In genomic region chr9:132877818-132878694, GRCh38 we compare ENCODE assay signal across 8 cellular contexts. TPM values are rescaled to one million over a fixed set of nuclear protein-coding genes. Genes with fewer than 3 reads are reported as not detected.
DNase-seq lines count a peak whose midpoint lies in the region; ATAC-seq and TF ChIP-seq lines count a peak whose summit lies in the region.

AK8 (minus strand) TSS chr9:132878284; CDS start chr9:132878255, 29 bp downstream.

- no peak for TF ChIP-seq CTCF in GM12875 (IDR thresholded peaks at IDR 0.05; ENCODE audit: borderline replicate concordance, insufficient read depth, low read depth, low read length)
- no peak for TF ChIP-seq CTCF in lower leg skin (IDR thresholded peaks at IDR 0.05)

- peak; percentile 76 for ATAC-seq in HG02678 (IDR thresholded peaks at IDR 0.05; ENCODE audit: unreplicated experiment)
- ATAC-seq in HG02973 (IDR thresholded peaks at IDR 0.05; ENCODE audit: unreplicated experiment) = no peak

- DNase-seq in NCI-H345 (lab: John Stamatoyannopoulos, UW) (peak; percentile 82), ecto neural progenitor cell (ENCODE audit: low spot score) (peak; percentile 90), lower leg skin (ENCODE audit: low spot score in 2 of 2) (peak; percentile 49 to 92)
- peak; percentile 79 for DNase-seq in activated CD4-positive, alpha-beta memory T cell treated with anti-CD3 and anti-CD28 coated beads, Interleukin-2, amount 10 ng/mL, durations not matched to agents 7 days and 5 days
- DNase-seq in stimulated activated CD4-positive, alpha-beta T cell treated with anti-CD3 and anti-CD28 coated beads, Interleukin-4, amount 100 ng/mL, for 24 hours = peak; percentile 76

- CTCF ChIA-PET in activated CD4-positive, alpha-beta memory T cell treated with anti-CD3 and anti-CD28 coated beads, Interleukin-2, amount 10 ng/mL, durations not matched to agents 7 days and 5 days (lab: Charles Lee) = no interaction called here

- H3K4me3 ChIP-seq in GM12875 (ENCODE audit: low read depth, low read length) (peak within 1 kb of the TSS; percentile 96), lower leg skin (ENCODE audit: low read depth, poor library complexity, severe bottlenecking) (peak within 1 kb of the TSS; percentile 94)

- POLR2A ChIA-PET in activated CD4-positive, alpha-beta memory T cell treated with anti-CD3 and anti-CD28 coated beads, Interleukin-2, amount 10 ng/mL, durations not matched to agents 7 days and 5 days (lab: Charles Lee) = interaction anchor here (1.4 to 2.6 kb wide), 5 partner anchors 11 to 208 kb away, joined by 5 to 11 read pairs (median 6); partner anchors contain the start of genes DDX31, GTF3C4 and TSC1

- peaks cover 18% of the 10 kb centered on the region for H3K27me3 Mint-ChIP-seq in activated CD4-positive, alpha-beta memory T cell treated with anti-CD3 and anti-CD28 coated beads, Interleukin-2, amount 10 ng/mL, durations not matched to agents 7 days and 5 days

- H3K9me3 Mint-ChIP-seq in activated CD4-positive, alpha-beta memory T cell treated with anti-CD3 and anti-CD28 coated beads, Interleukin-2, amount 10 ng/mL, durations not matched to agents 7 days and 5 days = no peaks in the 10 kb centered on the region

- 0 to 1% methylated on average over 29 to 56 of the region's 89 CpGs for WGBS in lower leg skin, 2 donors

- peaks cover 38% of the 10 kb centered on the region for H3K4me1 Mint-ChIP-seq in activated CD4-positive, alpha-beta memory T cell treated with anti-CD3 and anti-CD28 coated beads, Interleukin-2, amount 10 ng/mL, durations not matched to agents 7 days and 5 days

- TF ChIP-seq POLR2A in lower leg skin (IDR thresholded peaks at IDR 0.05) = no peak

- peak within 1 kb of the TSS; percentile 76 for H3K27ac Mint-ChIP-seq in activated CD4-positive, alpha-beta memory T cell treated with anti-CD3 and anti-CD28 coated beads, Interleukin-2, amount 10 ng/mL, durations not matched to agents 7 days and 5 days

- H3K4me3 Mint-ChIP-seq in activated CD4-positive, alpha-beta memory T cell treated with anti-CD3 and anti-CD28 coated beads, Interleukin-2, amount 10 ng/mL, durations not matched to agents 7 days and 5 days = peak within 1 kb of the TSS; percentile 78

- intact Hi-C loops in lower leg skin (cut with DNase I; ENCODE audit: low total_unique reads) = no loop called here

- no peaks in the 10 kb centered on the region for H3K36me3 Mint-ChIP-seq in activated CD4-positive, alpha-beta memory T cell treated with anti-CD3 and anti-CD28 coated beads, Interleukin-2, amount 10 ng/mL, durations not matched to agents 7 days and 5 days (ENCODE audit: low read depth)

RNA-seq across cellular contexts. Expression of gene AK8, which starts in this region (rescaled TPM):
- total RNA-seq in activated CD4-positive, alpha-beta memory T cell treated with anti-CD3 and anti-CD28 coated beads, Interleukin-2, amount 10 ng/mL, durations not matched to agents 7 days and 5 days = not detected
- total RNA-seq in lower leg skin = 1 to 10 TPM; 1.4 to 5.5 (median 2.0) TPM

Comparison
In these comparisons a context has a peak if more than half of its experiments do, and no peak if none do; other contexts are left out.
1. Peak in DNase-seq in activated CD4-positive, alpha-beta memory T cell treated with anti-CD3 and anti-CD28 coated beads, Interleukin-2, amount 10 ng/mL, durations not matched to agents 7 days and 5 days; RNA of the gene not detected or under 1 TPM.